9 cellular contexts compared by ENCODE assay signal in the genomic region with DNA sequence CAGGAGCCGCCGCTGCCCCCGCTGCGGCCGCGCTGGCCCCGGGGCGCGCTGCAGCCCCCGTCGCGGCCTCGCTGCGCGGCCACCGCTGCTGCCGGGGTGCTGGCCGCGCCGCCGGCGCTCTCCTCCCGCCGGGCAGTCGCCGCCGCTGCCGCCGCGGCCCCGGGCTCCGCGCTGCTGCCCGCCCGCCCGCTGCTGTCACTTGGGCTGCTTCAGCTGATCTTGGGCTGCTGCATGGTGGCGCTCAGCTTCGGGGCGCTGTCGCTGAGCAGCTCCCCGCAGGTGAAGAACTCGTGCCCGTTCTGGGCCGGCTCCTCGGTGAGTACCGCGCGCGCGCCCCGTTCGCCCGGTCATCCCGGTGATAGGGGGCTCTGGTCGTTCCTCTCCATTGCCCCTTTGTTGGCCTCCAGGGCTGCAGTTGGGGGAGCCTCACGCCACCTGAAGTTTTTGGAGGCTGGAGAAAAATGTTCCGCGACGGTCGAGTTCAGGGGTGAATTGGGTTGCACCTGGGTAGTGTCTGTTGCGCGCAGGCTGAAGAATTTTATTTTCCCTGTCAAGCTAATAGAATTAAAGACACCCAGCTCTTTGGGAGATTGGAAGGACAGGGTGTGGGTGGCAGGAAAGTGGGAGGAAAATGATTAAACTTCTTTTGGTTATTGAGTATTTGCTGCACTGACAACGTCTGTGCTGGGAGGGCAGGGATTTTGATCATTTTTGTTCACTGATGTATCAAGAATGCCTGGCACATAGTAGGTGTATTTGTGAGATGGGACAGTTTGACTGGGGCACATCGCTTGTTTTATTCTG. TPM values are rescaled to one million over a fixed set of nuclear protein-coding genes. Genes with fewer than 3 reads are reported as not detected.
A peak's percentile ranks its signal among the peaks of the same experiment; 100 is the strongest.
DNase-seq lines count a peak whose midpoint lies in the region; ATAC-seq and TF ChIP-seq lines count a peak whose summit lies in the region.
"Had no signal": no experiment of that assay in that cellular context is flagged by ENCODE, and none has a peak within 500 bp of the region (broad histone marks: within the 10 kb centered on the region; RNA-seq: fewer than 3 reads in every experiment).

No MANE protein-coding gene starts in this region.

- no peak overlapping the region for H3K27ac ChIP-seq in colonic mucosa
- H3K27ac ChIP-seq in upper lobe of left lung, result peak overlapping the region in 3 of 4 donors; percentile 71 to 82 (median 77)

- no peak for TF ChIP-seq CTCF in colonic mucosa (IDR thresholded peaks at IDR 0.05)
- TF ChIP-seq CTCF in upper lobe of left lung (IDR thresholded peaks at IDR 0.05), result no peak

- no peak for TF ChIP-seq POLR2A in upper lobe of left lung (IDR thresholded peaks at IDR 0.05)

- 25 to 29% methylated on average over 9 to 10 of the region's 64 CpGs for WGBS in upper lobe of left lung, 2 donors

- DNase-seq in stimulated activated CD4-positive, alpha-beta T cell treated with anti-CD3 and anti-CD28 coated beads, Interleukin-15, amount 100 ng/mL, for 24 hours, result peak; percentile 9
- DNase-seq in stimulated activated CD4-positive, alpha-beta T cell treated with anti-CD3 and anti-CD28 coated beads, Interleukin-4, amount 100 ng/mL, for 1 hour, result no peak
- DNase-seq in colonic mucosa, result peak; percentile 20
- DNase-seq in memory B cell (ENCODE audit: low spot score in 2 of 2), result no peak
- peak; percentile 34 to 87 for DNase-seq in upper lobe of left lung
- DNase-seq in activated gamma-delta T cell treated with Interleukin-2 at 50 U/mL for 16 hours, result no peak
- DNase-seq in DMS114 treated with DMSO at 0.1 percent for 48 hours (lab: John Stamatoyannopoulos, UW; ENCODE audit: unreplicated experiment), result no peak
- no peak for DNase-seq in SHP77 treated with DMSO at 0.1 percent for 48 hours (lab: John Stamatoyannopoulos, UW)

- H3K4me1 Mint-ChIP-seq in memory B cell, result peaks cover 5% of the 10 kb centered on the region

- H3K9ac ChIP-seq in colonic mucosa (ENCODE audit: low read depth in 2 of 2, low read length in 2 of 2), result peak overlapping the region in 1 of 2 donors; percentile 3

- H3K4me1 ChIP-seq in colonic mucosa, result no peaks in the 10 kb centered on the region
- H3K4me1 ChIP-seq in upper lobe of left lung, result peaks cover 0 to 20% (median 8%) of the 10 kb centered on the region in 4 donors

- H3K27me3 ChIP-seq in colonic mucosa (peaks cover 11% of the 10 kb centered on the region), upper lobe of left lung (no peaks in the 10 kb centered on the region)

- H3K36me3 Mint-ChIP-seq in memory B cell, result no peaks in the 10 kb centered on the region

- intact Hi-C loops in colonic mucosa (cut with DNase I), result no loop called here

- no peak overlapping the region for H3K27ac Mint-ChIP-seq in memory B cell
- H3K27ac Mint-ChIP-seq: T-helper 1 cell treated with Interleukin-12 subunit alpha and Interleukin-12 subunit beta and Interleukin-4 antibody, amounts not matched to agents 30 μg/mL and 1 μg/mL, for 36 hours had no signal

- no peak for TF ChIP-seq EP300 in upper lobe of left lung (IDR thresholded peaks at IDR 0.05)

- H3K4me3 ChIP-seq in colonic mucosa (peak overlapping the region; percentile 36), upper lobe of left lung (peak overlapping the region; percentile 52 to 69 (median 59))

- ATAC-seq in memory B cell (ENCODE audit: low read depth), result no peak
- no peak for ATAC-seq in upper lobe of left lung (ENCODE audit: low FRiP score in 2 of 2)

- peak overlapping the region; percentile 14 for H3K4me3 Mint-ChIP-seq in memory B cell
- H3K4me3 Mint-ChIP-seq: T-helper 1 cell treated with Interleukin-12 subunit alpha and Interleukin-12 subunit beta and Interleukin-4 antibody, amounts not matched to agents 30 μg/mL and 1 μg/mL, for 36 hours had no signal

- peaks cover 8% of the 10 kb centered on the region for H3K27me3 Mint-ChIP-seq in memory B cell

- H3K9me3 ChIP-seq in colonic mucosa (no peaks in the 10 kb centered on the region), upper lobe of left lung (no peaks in the 10 kb centered on the region)

- no peaks in the 10 kb centered on the region for H3K36me3 ChIP-seq in colonic mucosa
- no peaks in the 10 kb centered on the region for H3K36me3 ChIP-seq in upper lobe of left lung

- no peaks in the 10 kb centered on the region for H3K9me3 Mint-ChIP-seq in memory B cell
- H3K9me3 Mint-ChIP-seq: T-helper 1 cell treated with Interleukin-12 subunit alpha and Interleukin-12 subunit beta and Interleukin-4 antibody, amounts not matched to agents 30 μg/mL and 1 μg/mL, for 36 hours had no signal

RNA-seq across cellular contexts. Expression of gene ENTREP1, which starts 0.6 kb away (rescaled TPM):
- 1 to 10 TPM; 1.7 to 3.0 TPM for total RNA-seq in colonic mucosa
- 10 to 100 TPM; 28.5 to 49.2 (median 38.2) TPM for total RNA-seq in upper lobe of left lung

Comparison
In these comparisons a context has a peak if more than half of its experiments do, and no peak if none do; other contexts are left out.
1. DNase-seq: peak in stimulated activated CD4-positive, alpha-beta T cell treated with anti-CD3 and anti-CD28 coated beads, Interleukin-15, amount 100 ng/mL, for 24 hours (single experiment), colonic mucosa (single experiment) and upper lobe of left lung (2 of 2); none in stimulated activated CD4-positive, alpha-beta T cell treated with anti-CD3 and anti-CD28 coated beads, Interleukin-4, amount 100 ng/mL, for 1 hour (single experiment), memory B cell (0 of 2), activated gamma-delta T cell treated with Interleukin-2 at 50 U/mL for 16 hours (single experiment), DMS114 treated with DMSO at 0.1 percent for 48 hours (single experiment) and SHP77 treated with DMSO at 0.1 percent for 48 hours (single experiment).
2. RNA of gene ENTREP1, which starts 0.6 kb away (total RNA-seq): 28.5 to 49.2 TPM in upper lobe of left lung; 1.7 to 3.0 TPM in colonic mucosa; every median in the first group is over 4 times any median in the second.